Comparison of ENCODE assay signal across 26 cellular contexts in the genomic region with DNA sequence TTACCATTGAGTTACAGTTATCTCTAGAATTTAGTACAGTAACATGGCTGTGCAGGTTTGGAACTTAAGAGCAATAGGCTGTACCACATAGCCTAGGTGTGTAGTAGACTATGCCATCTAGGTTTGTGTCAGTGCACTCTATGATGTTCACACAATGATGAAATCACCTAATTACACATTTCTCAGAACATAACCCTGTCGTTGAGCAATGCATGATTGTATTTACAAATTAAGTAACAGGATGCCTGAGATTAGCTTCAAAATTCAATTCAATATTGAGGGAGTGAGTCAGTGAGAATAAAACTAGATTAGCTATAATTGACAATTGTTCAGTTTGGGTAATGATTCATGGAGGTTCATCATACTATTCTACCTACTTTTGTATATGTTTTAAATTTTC.
"Had no signal": no experiment of that assay in that cellular context is flagged by ENCODE, and none has a peak within 500 bp of the region (broad histone marks: within the 10 kb centered on the region; RNA-seq: fewer than 3 reads in every experiment).

No MANE protein-coding gene starts in this region.

- ATAC-seq: naive thymus-derived CD4-positive, alpha-beta T cell; psoas muscle; sciatic nerve; stimulated activated naive B cell treated with anti-CD40 and anti-IgM and Interleukin-4, amounts not matched to agents 10 μg/mL and 1 μg/mL and 100 μg/mL, for 72 hours; stimulated activated naive CD8-positive, alpha-beta T cell treated with anti-CD3 and anti-CD28 coated beads, Interleukin-15, amount 100 ng/mL, for 72 hours had no signal

- H3K27me3 ChIP-seq: colonic mucosa, esophagus muscularis mucosa, neutrophil, spleen, transverse colon had no signal

- H3K36me3 ChIP-seq: colonic mucosa, esophagus muscularis mucosa, left ventricle myocardium inferior, neutrophil, spleen, thoracic aorta, transverse colon had no signal

- DNase-seq: colonic mucosa; dermis blood vessel endothelial cell; endodermal cell; foreskin fibroblast; immature natural killer cell; left ventricle myocardium inferior; mesendoderm; naive thymus-derived CD4-positive, alpha-beta T cell; nephron progenitor cell; psoas muscle; retina; spleen; stimulated activated CD4-positive, alpha-beta T cell treated with anti-CD3 and anti-CD28 coated beads, Interleukin-15, amount 100 ng/mL, for 24 hours; stimulated activated CD4-positive, alpha-beta T cell treated with anti-CD3 and anti-CD28 coated beads, Interleukin-1b, Interleukin-23, amount 100 ng/mL, for 48 hours; stimulated activated CD4-positive, alpha-beta T cell treated with anti-CD3 and anti-CD28 coated beads, Interleukin-4, amount 100 ng/mL, for 24 hours; stimulated activated naive B cell treated with anti-CD40 and anti-IgM and Interleukin-4, amounts not matched to agents 10 μg/mL and 1 μg/mL and 100 μg/mL, for 72 hours; stimulated activated naive CD8-positive, alpha-beta T cell treated with anti-CD3 and anti-CD28 coated beads, Interleukin-15, amount 100 ng/mL, for 72 hours; substantia nigra; transverse colon had no signal

- FAIRE-seq: endothelial cell of umbilical vein, keratinocyte had no signal

- H3K4me3 ChIP-seq: colonic mucosa, esophagus muscularis mucosa, left ventricle myocardium inferior, lung, psoas muscle, spleen, thoracic aorta, transverse colon had no signal

- H3K9me3 ChIP-seq: colonic mucosa, esophagus muscularis mucosa, left ventricle myocardium inferior, neutrophil, psoas muscle, spleen, thoracic aorta, transverse colon had no signal

- H3K4me1 ChIP-seq: colonic mucosa, esophagus muscularis mucosa, left ventricle myocardium inferior, psoas muscle, spleen, transverse colon had no signal

- H3K27ac ChIP-seq: colonic mucosa, esophagus muscularis mucosa, left ventricle myocardium inferior, neutrophil, psoas muscle, spleen, thoracic aorta, transverse colon had no signal
